Comparison of ENCODE assay signal across 16 cellular contexts in genomic region chr18:5317186-5317585, GRCh38. TPM values are rescaled to one million over a fixed set of nuclear protein-coding genes. Genes with fewer than 3 reads are reported as not detected.
DNase-seq lines count a peak whose midpoint lies in the region; ATAC-seq and TF ChIP-seq lines count a peak whose summit lies in the region.
"Had no signal": no experiment of that assay in that cellular context is flagged by ENCODE, and none has a peak within 500 bp of the region (broad histone marks: within the 10 kb centered on the region; RNA-seq: fewer than 3 reads in every experiment).

No MANE protein-coding gene starts in this region.

- H4K91ac ChIP-seq in mesenchymal stem cell (ENCODE audit: low read length): no peak overlapping the region

- H3K27me3 Mint-ChIP-seq in MCF 10A (ENCODE audit: insufficient read depth, unreplicated experiment): no peaks in the 10 kb centered on the region
- H3K27me3 Mint-ChIP-seq in CD8-positive, alpha-beta T cell (ENCODE audit: low read depth): no peaks in the 10 kb centered on the region

- no peak overlapping the region for H2BK15ac ChIP-seq in mesenchymal stem cell (ENCODE audit: low read depth, poor library complexity, severe bottlenecking)

- H3K36me3 ChIP-seq in mammary epithelial cell (ENCODE audit: insufficient read depth, low read length) (no peaks in the 10 kb centered on the region), mesenchymal stem cell (ENCODE audit: control insufficient read depth in 1 of 2, insufficient read depth in 2 of 2, low read depth in 1 of 2, low read length in 2 of 2) (no peaks in the 10 kb centered on the region)
- H3K36me3 ChIP-seq in CD8-positive, alpha-beta T cell (ENCODE audit: insufficient read depth, low read length): no peaks in the 10 kb centered on the region

- H4K8ac ChIP-seq in mesenchymal stem cell (ENCODE audit: low read length): no peak overlapping the region

- dilution Hi-C loops in mammary epithelial cell (cut with HindIII; ENCODE audit: low sequenced_read_pairs): no loop called here

- H2BK5ac ChIP-seq in mesenchymal stem cell (ENCODE audit: low read depth, low read length, poor library complexity, severe bottlenecking): no peak overlapping the region

- H3K4me1 Mint-ChIP-seq in MCF 10A (ENCODE audit: insufficient read depth, unreplicated experiment): no peaks in the 10 kb centered on the region
- H3K4me1 Mint-ChIP-seq in CD8-positive, alpha-beta T cell (ENCODE audit: low read depth): no peaks in the 10 kb centered on the region

- no peak overlapping the region for H2BK12ac ChIP-seq in mesenchymal stem cell (ENCODE audit: low read length in 2 of 2)

- BruUV-seq in MCF 10A (replicated peaks; lab: Mats Ljungman, UMichigan) (no TSS peak), mammary epithelial cell (replicated peaks; lab: Mats Ljungman, UMichigan) (no TSS peak)

- H3K18ac ChIP-seq in mesenchymal stem cell (ENCODE audit: low read depth in 1 of 2, low read length in 2 of 2): no peak overlapping the region

- H2AFZ ChIP-seq in mammary epithelial cell (ENCODE audit: low read depth, low read length) (no peak overlapping the region), mesenchymal stem cell (ENCODE audit: low read depth, low read length) (no peak overlapping the region)

- H3K23ac ChIP-seq in mesenchymal stem cell (ENCODE audit: low read length in 2 of 2): no peak overlapping the region

- no peak overlapping the region for H2BK120ac ChIP-seq in mesenchymal stem cell (ENCODE audit: low read depth, low read length)

- POLR2A ChIA-PET in MCF 10A (lab: Yijun Ruan, JAX): interaction anchor here (1.3 to 2.0 kb wide), 2 partner anchors 21 to 23 kb away, joined by 5 to 11 read pairs; no protein-coding TSS in a partner anchor
- POLR2A ChIA-PET in CD8-positive, alpha-beta T cell (lab: Charles Lee): no interaction called here

- no peaks in the 10 kb centered on the region for H3K9me3 Mint-ChIP-seq in MCF 10A (ENCODE audit: unreplicated experiment)
- peaks cover 2% of the 10 kb centered on the region for H3K9me3 Mint-ChIP-seq in CD8-positive, alpha-beta T cell

- no peaks in the 10 kb centered on the region for H3K79me1 ChIP-seq in mesenchymal stem cell (replicated peaks; ENCODE audit: low read length, poor library complexity, severe bottlenecking)

- intact Hi-C loops in MCF 10A (cut with micrococcal nuclease) (no loop called here), mammary epithelial cell (cut with micrococcal nuclease) (no loop called here)
- intact Hi-C loops in CD8-positive, alpha-beta T cell (cut with DNase I, micrococcal nuclease): loop anchor here in 1 of 2 experiments (5.0 kb wide), 1 partner anchor 35 kb away; no protein-coding TSS in a partner anchor

- H3K4me2 ChIP-seq in mammary epithelial cell (ENCODE audit: insufficient read depth, low read depth, low read length): no peak overlapping the region
- H3K4me2 ChIP-seq in mesenchymal stem cell (ENCODE audit: low read length, poor library complexity, severe bottlenecking): no peak overlapping the region
- H3K4me2 ChIP-seq: KMS-11 had no signal

- no peak overlapping the region for H2AK5ac ChIP-seq in mesenchymal stem cell (ENCODE audit: low read length, severe bottlenecking)

- no peak overlapping the region for H3K14ac ChIP-seq in mesenchymal stem cell (ENCODE audit: low read length in 2 of 2)

- no peak overlapping the region for H3K4me3 Mint-ChIP-seq in MCF 10A (ENCODE audit: unreplicated experiment)
- no peak overlapping the region for H3K4me3 Mint-ChIP-seq in CD8-positive, alpha-beta T cell

- ATAC-seq in CD8-positive, alpha-beta T cell: no peak

- H3K36me3 Mint-ChIP-seq in MCF 10A (ENCODE audit: insufficient read depth, unreplicated experiment): no peaks in the 10 kb centered on the region
- H3K36me3 Mint-ChIP-seq in CD8-positive, alpha-beta T cell: peaks cover 47% of the 10 kb centered on the region

- CTCF ChIA-PET in MCF 10A (lab: Yijun Ruan, JAX): interaction anchor here (0.8 kb wide), 1 partner anchor 80 kb away, joined by 3 read pairs; no protein-coding TSS in a partner anchor
- CTCF ChIA-PET in mammary epithelial cell (lab: Charles Lee; ENCODE audit: low non-redundant PET): no interaction called here
- CTCF ChIA-PET in CD8-positive, alpha-beta T cell (lab: Charles Lee): no interaction called here

- no peaks in the 10 kb centered on the region for H3K4me1 ChIP-seq in mammary epithelial cell (ENCODE audit: insufficient read depth, low read length)
- no peaks in the 10 kb centered on the region for H3K4me1 ChIP-seq in mesenchymal stem cell (ENCODE audit: control insufficient read depth, insufficient read depth, low read depth, low read length)
- no peaks in the 10 kb centered on the region for H3K4me1 ChIP-seq in CD8-positive, alpha-beta T cell (ENCODE audit: insufficient read depth, low read length)

- H3K9ac ChIP-seq in mammary epithelial cell (ENCODE audit: insufficient read depth, low read length) (no peak overlapping the region), mesenchymal stem cell (ENCODE audit: low read length) (no peak overlapping the region)
- H3K9ac ChIP-seq: KMS-11 had no signal

- H3K27ac ChIP-seq in mammary epithelial cell (ENCODE audit: insufficient read depth, low read depth, low read length) (no peak overlapping the region), mesenchymal stem cell (ENCODE audit: low read length, poor library complexity, severe bottlenecking) (no peak overlapping the region)
- no peak overlapping the region for H3K27ac ChIP-seq in CD8-positive, alpha-beta T cell (ENCODE audit: low read depth, low read length)
- H3K27ac ChIP-seq: 22Rv1, KMS-11 had no signal

- H3K79me2 ChIP-seq in mammary epithelial cell (ENCODE audit: insufficient read depth, low read length): no peaks in the 10 kb centered on the region

- no peak overlapping the region for H3K27ac Mint-ChIP-seq in MCF 10A (ENCODE audit: low read depth, unreplicated experiment)
- H3K27ac Mint-ChIP-seq in CD8-positive, alpha-beta T cell: no peak overlapping the region

- in situ Hi-C loops in mammary epithelial cell (cut with MboI; ENCODE audit: low sequenced_read_pairs in 2 of 2): no loop called here

- H3K27me3 ChIP-seq in mammary epithelial cell (ENCODE audit: insufficient read depth, low read length): no peaks in the 10 kb centered on the region
- peaks cover 0 to 8% of the 10 kb centered on the region in 2 experiments for H3K27me3 ChIP-seq in mesenchymal stem cell (ENCODE audit: control insufficient read depth in 1 of 2, insufficient read depth in 1 of 2, low read length in 2 of 2)
- no peaks in the 10 kb centered on the region for H3K27me3 ChIP-seq in CD8-positive, alpha-beta T cell (ENCODE audit: insufficient read depth, low read length)

- no peak overlapping the region for H3K4ac ChIP-seq in mesenchymal stem cell (ENCODE audit: low read depth in 1 of 2, low read length in 2 of 2)

- TF ChIP-seq CTCF in MCF 10A (IDR thresholded peaks at IDR 0.05; ENCODE audit: unreplicated experiment) (no peak), mammary epithelial cell (conservative IDR thresholded peaks at IDR 0.05 in 1 of 2, IDR thresholded peaks at IDR 0.05 in 1 of 2; ENCODE audit: extremely low read depth in 1 of 2, insufficient read depth in 1 of 2, low read depth in 1 of 2, low read length in 2 of 2) (no peak), fibroblast of mammary gland (conservative IDR thresholded peaks at IDR 0.05; ENCODE audit: control insufficient read depth, insufficient read depth, low read depth, low read length) (no peak)
- TF ChIP-seq CTCF in CD8-positive, alpha-beta T cell (IDR thresholded peaks at IDR 0.05): no peak

- H4K20me1 ChIP-seq in mammary epithelial cell (ENCODE audit: insufficient read depth, low read length): no peaks in the 10 kb centered on the region

- H3K4me3 ChIP-seq in mammary epithelial cell (replicated peaks in 1 of 3; ENCODE audit: insufficient read depth in 1 of 3, low read depth in 2 of 3, low read length in 3 of 3): no peak overlapping the region
- no peak overlapping the region for H3K4me3 ChIP-seq in fibroblast of mammary gland (ENCODE audit: control insufficient read depth, low read depth, low read length)
- no peak overlapping the region for H3K4me3 ChIP-seq in mesenchymal stem cell (ENCODE audit: insufficient read depth in 1 of 2, low read depth in 1 of 2, low read length in 2 of 2)
- no peak overlapping the region for H3K4me3 ChIP-seq in CD8-positive, alpha-beta T cell (ENCODE audit: low read depth, low read length)

- peak; percentile 67 for DNase-seq in MCF 10A (ENCODE audit: unreplicated experiment)
- no peak for DNase-seq in mammary epithelial cell
- peak; percentile 52 for DNase-seq in SKM-1 treated with dmso at 0.1 percent for 144 hours (lab: John Stamatoyannopoulos, UW; ENCODE audit: unreplicated experiment)
- peak; percentile 34 for DNase-seq in fibroblast of mammary gland (ENCODE audit: low read depth)
- no peak for DNase-seq in mesenchymal stem cell
- no peak for DNase-seq in NCI-H2107 (lab: John Stamatoyannopoulos, UW)
- DNase-seq in activated naive CD4-positive, alpha-beta T cell (lab: John Stamatoyannopoulos, UW): no peak
- no peak for DNase-seq in CD8-positive, alpha-beta T cell
- DNase-seq: C1 segment of cervical spinal cord, COR-L47, NCI-H146, NCI-H345, NCI-H748 treated with DMSO at 0.1 percent for 48 hours, SHP77 treated with DMSO at 0.1 percent for 48 hours had no signal

- H3K9me3 ChIP-seq in mammary epithelial cell (replicated peaks; ENCODE audit: insufficient read depth, low read length): peaks cover 5% of the 10 kb centered on the region
- no peaks in the 10 kb centered on the region for H3K9me3 ChIP-seq in mesenchymal stem cell (ENCODE audit: control insufficient read depth, low read length)
- no peaks in the 10 kb centered on the region for H3K9me3 ChIP-seq in CD8-positive, alpha-beta T cell (ENCODE audit: low read length)

RNA-seq across cellular contexts. Expression of gene ZBTB14, which starts 21.7 kb away (rescaled TPM):
- total RNA-seq in MCF 10A (2022) (7.3 and 8.6 TPM in 2 replicates), mammary epithelial cell (10 to 100 TPM in 1 of 2 donors, 1 to 10 TPM in 1; 7.1 to 12.2 TPM)
- polyA plus RNA-seq in mammary epithelial cell: 5.9 TPM
- polyA minus RNA-seq in mammary epithelial cell: 17.6 TPM
- 5.3 TPM for polyA plus RNA-seq in mesenchymal stem cell (2013, experiment 1 of 2)
- polyA plus RNA-seq in mesenchymal stem cell (2013, experiment 2 of 2): 6.4 TPM
- total RNA-seq in CD8-positive, alpha-beta T cell: 10 to 100 TPM; 20.4 to 21.6 TPM

Comparison
In these comparisons a context has a peak if more than half of its experiments do, and no peak if none do; other contexts are left out.
1. DNase-seq: peak in MCF 10A (single experiment), SKM-1 treated with dmso at 0.1 percent for 144 hours (single experiment) and fibroblast of mammary gland (single experiment); none in mammary epithelial cell (single experiment), mesenchymal stem cell (single experiment), NCI-H2107 (single experiment), activated naive CD4-positive, alpha-beta T cell (0 of 4) and CD8-positive, alpha-beta T cell (0 of 7).